9 cellular contexts compared by ENCODE assay signal in genomic region chr19:35216833-35217707, GRCh38. TPM values are rescaled to one million over a fixed set of nuclear protein-coding genes. Genes with fewer than 3 reads are reported as not detected.
DNase-seq lines count a peak whose midpoint lies in the region; ATAC-seq and TF ChIP-seq lines count a peak whose summit lies in the region.
"Had no signal": no experiment of that assay in that cellular context is flagged by ENCODE, and none has a peak within 500 bp of the region (broad histone marks: within the 10 kb centered on the region; RNA-seq: fewer than 3 reads in every experiment).

No MANE protein-coding gene starts in this region.

- no peaks in the 10 kb centered on the region for H3K36me3 ChIP-seq in HEK293 (ENCODE audit: control insufficient read depth in 2 of 2, insufficient read depth in 1 of 2, low read length in 2 of 2)

- H3K27ac Mint-ChIP-seq in activated CD8-positive, alpha-beta T cell treated with anti-CD3 and anti-CD28 coated beads for 36 hours = peak overlapping the region; percentile 74

- H3K27ac ChIP-seq in HEK293 (ENCODE audit: extremely low read depth, low read depth, low read length) = no peak overlapping the region

- ATAC-seq in activated CD8-positive, alpha-beta T cell treated with anti-CD3 and anti-CD28 coated beads for 36 hours = peak; percentile 15
- ATAC-seq in left colon (peak; percentile 25), GM18505 (IDR thresholded peaks at IDR 0.05; ENCODE audit: unreplicated experiment) (no peak)

- CTCF ChIA-PET in HEK293 (lab: Yijun Ruan, JAX) = interaction anchor here (0.7 to 2.8 kb wide), 8 partner anchors 38 to 173 kb away, joined by 3 to 9 read pairs (median 4); no protein-coding TSS in a partner anchor
- CTCF ChIA-PET in activated CD8-positive, alpha-beta T cell treated with anti-CD3 and anti-CD28 coated beads for 36 hours (lab: Charles Lee) = interaction anchor here (0.5 to 3.8 kb wide), 8 partner anchors 9 to 81 kb away, joined by 3 to 24 read pairs (median 3); no protein-coding TSS in a partner anchor

- H3K4me1 ChIP-seq in HEK293 (ENCODE audit: control insufficient read depth, insufficient read depth, low read length) = peaks cover 10% of the 10 kb centered on the region

- peaks cover 44% of the 10 kb centered on the region for H3K4me1 Mint-ChIP-seq in activated CD8-positive, alpha-beta T cell treated with anti-CD3 and anti-CD28 coated beads for 36 hours (ENCODE audit: low read depth)

- peaks cover 5% of the 10 kb centered on the region for H3K9me3 ChIP-seq in HEK293 (ENCODE audit: control insufficient read depth, insufficient read depth, low read depth, low read length)

- peak; percentile 24 for DNase-seq in COR-L47 (lab: John Stamatoyannopoulos, UW)
- DNase-seq in activated CD8-positive, alpha-beta T cell treated with anti-CD3 and anti-CD28 coated beads for 36 hours = peak; percentile 72
- DNase-seq in left colon = peak; percentile 38
- no peak for DNase-seq in AG08395 (ENCODE audit: low spot score)
- no peak for DNase-seq in mesenteric fat pad (ENCODE audit: low spot score)
- no peak for DNase-seq in foreskin melanocyte
- DNase-seq: NCI-H1092 treated with DMSO at 0.1 percent for 48 hours had no signal

- TF ChIP-seq POLR2A in GM18505 (IDR thresholded peaks at IDR 0.05; ENCODE audit: borderline replicate concordance, extremely low read depth, insufficient read depth, insufficient read length) = no peak

- POLR2A ChIA-PET in HEK293 (lab: Yijun Ruan, JAX) = no interaction called here
- POLR2A ChIA-PET in activated CD8-positive, alpha-beta T cell treated with anti-CD3 and anti-CD28 coated beads for 36 hours (lab: Charles Lee) = interaction anchor here (0.6 to 1.5 kb wide), 6 partner anchors 9 to 76 kb away, joined by 3 to 4 read pairs (median 3); no protein-coding TSS in a partner anchor

- no peak overlapping the region for H3K4me3 Mint-ChIP-seq in activated CD8-positive, alpha-beta T cell treated with anti-CD3 and anti-CD28 coated beads for 36 hours

- H3K9me3 Mint-ChIP-seq in activated CD8-positive, alpha-beta T cell treated with anti-CD3 and anti-CD28 coated beads for 36 hours = peaks cover 8% of the 10 kb centered on the region

- H3K36me3 Mint-ChIP-seq in activated CD8-positive, alpha-beta T cell treated with anti-CD3 and anti-CD28 coated beads for 36 hours (ENCODE audit: low read depth) = no peaks in the 10 kb centered on the region

- no peaks in the 10 kb centered on the region for H3K27me3 Mint-ChIP-seq in activated CD8-positive, alpha-beta T cell treated with anti-CD3 and anti-CD28 coated beads for 36 hours

- intact Hi-C loops in activated CD8-positive, alpha-beta T cell treated with anti-CD3 and anti-CD28 coated beads for 36 hours (cut with micrococcal nuclease) = no loop called here
- intact Hi-C loops in left colon (cut with DNase I, micrococcal nuclease) = no loop called here

- no peak for TF ChIP-seq CTCF in HEK293 (tag by site-specific recombination; IDR thresholded peaks at IDR 0.05)
- peak; percentile 30 for TF ChIP-seq CTCF in activated CD8-positive, alpha-beta T cell treated with anti-CD3 and anti-CD28 coated beads for 36 hours (IDR thresholded peaks at IDR 0.05)

- H3K4me3 ChIP-seq in HEK293 (ENCODE audit: low read depth, low read length) = no peak overlapping the region

TF ChIP-seq in HEK293, 187 proteins besides CTCF, POLR2A, EP300 and RAD21:
- TF ChIP-seq ZNF785 (tag by site-specific recombination; IDR thresholded peaks at IDR 0.05) = 0 out of 2 replicates have a peak, but pooled peaks have one; percentile 3
- TF ChIP-seq ZNF449 (tag by site-specific recombination; IDR thresholded peaks at IDR 0.05) = peak; percentile 29; the same call in 1 of the 2 replicates
- TF ChIP-seq ZNF692 (tag by site-specific recombination; IDR thresholded peaks at IDR 0.05) = no peak
- peak; percentile 93 for TF ChIP-seq RBAK (tag by site-specific recombination; IDR thresholded peaks at IDR 0.05)
TF ChIP-seq in HEK293: peak in this region for 3.

RNA-seq across cellular contexts. Expression of gene FAM187B, which starts 11.5 kb away (rescaled TPM):
- total RNA-seq in activated CD8-positive, alpha-beta T cell treated with anti-CD3 and anti-CD28 coated beads for 36 hours = not detected
- total RNA-seq in left colon = not detected
- not detected for total RNA-seq in mesenteric fat pad

RNA-seq across cellular contexts. Expression of gene LSR, which starts 31.7 kb away (rescaled TPM):
- total RNA-seq in activated CD8-positive, alpha-beta T cell treated with anti-CD3 and anti-CD28 coated beads for 36 hours = 10 to 100 TPM; 20.0 to 20.6 TPM
- total RNA-seq in left colon (100 to 1,000 TPM; 323 to 324 TPM), mesenteric fat pad (8.1 TPM)

RNA-seq across cellular contexts. Expression of gene USF2, which starts 51.7 kb away (rescaled TPM):
- total RNA-seq in activated CD8-positive, alpha-beta T cell treated with anti-CD3 and anti-CD28 coated beads for 36 hours = 100 to 1,000 TPM; 111 to 115 TPM
- total RNA-seq in left colon (10 to 100 TPM; 85.9 to 96.2 TPM), mesenteric fat pad (110 TPM)

Comparison
In these comparisons a context has a peak if more than half of its experiments do, and no peak if none do; other contexts are left out.
1. DNase-seq: peak in COR-L47 (single experiment), activated CD8-positive, alpha-beta T cell treated with anti-CD3 and anti-CD28 coated beads for 36 hours (single experiment) and left colon (2 of 2); none in AG08395 (single experiment), mesenteric fat pad (single experiment) and foreskin melanocyte (single experiment).
2. RNA of gene LSR, which starts 31.7 kb away (total RNA-seq): 323 to 324 TPM in left colon; 20.0 to 20.6 TPM in activated CD8-positive, alpha-beta T cell treated with anti-CD3 and anti-CD28 coated beads for 36 hours and 8.1 TPM in mesenteric fat pad (single experiment); every median in the first group is over 10 times any median in the second.